In the genomic region with DNA sequence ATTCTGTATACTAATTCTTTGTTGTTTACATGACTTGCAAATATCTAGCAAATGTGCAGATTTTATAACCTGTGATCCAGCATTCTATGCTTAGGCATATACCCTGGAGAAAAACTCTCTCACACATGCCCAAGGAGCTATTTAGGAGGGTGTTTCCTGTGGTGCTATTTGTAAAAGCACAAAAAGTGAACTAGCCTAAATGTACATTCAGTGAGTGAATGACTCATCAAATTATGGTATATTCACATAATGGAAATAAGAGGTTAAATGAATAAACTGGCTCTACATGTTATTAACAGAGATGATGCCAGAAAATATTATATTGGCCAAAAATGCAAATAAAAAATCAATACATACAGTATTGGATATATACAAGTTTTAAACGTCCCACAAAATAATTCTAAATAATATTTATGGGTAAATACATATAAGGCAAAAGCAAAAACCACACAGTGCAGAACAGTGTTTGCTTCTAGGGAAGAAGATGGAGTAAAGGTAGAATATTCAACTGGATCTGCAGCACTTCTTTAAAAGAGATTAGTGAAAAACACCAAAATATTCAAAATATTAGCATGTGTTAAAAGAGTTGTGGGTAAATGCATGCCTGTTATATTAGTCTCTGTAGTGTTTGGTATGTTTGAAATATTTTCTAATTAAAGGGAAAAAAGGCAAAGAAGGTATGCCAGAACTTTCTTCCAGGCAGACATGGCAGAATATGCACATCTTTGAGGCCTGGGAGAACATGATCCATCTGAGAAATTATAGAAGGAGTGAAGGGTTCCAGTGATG, we compare ENCODE assay signal across 19 cellular contexts.
"Had no signal": no experiment of that assay in that cellular context is flagged by ENCODE, and none has a peak within 500 bp of the region (broad histone marks: within the 10 kb centered on the region; RNA-seq: fewer than 3 reads in every experiment).

No MANE protein-coding gene starts in this region.

- H3K27ac ChIP-seq: gastrocnemius medialis, heart left ventricle, tibial artery, WERI-Rb-1 had no signal

- DNase-seq: activated CD4-positive, alpha-beta memory T cell treated with anti-CD3 and anti-CD28 coated beads for 36 hours; activated CD4-positive, alpha-beta T cell treated with anti-CD3 and anti-CD28 coated beads for 36 hours; activated CD8-positive, alpha-beta memory T cell treated with anti-CD3 and anti-CD28 coated beads, Interleukin-2, amount 10 ng/mL, durations not matched to agents 7 days and 5 days; activated T-cell treated with anti-CD3 and anti-CD28 coated beads, Interleukin-2, amount 50 U/mL, for 1 hour; amniotic stem cell; cortex of kidney; effector CD8-positive, alpha-beta T cell; gastrocnemius medialis; heart left ventricle; naive B cell; retina; stimulated activated CD4-positive, alpha-beta T cell treated with anti-CD3 and anti-CD28 coated beads, Interleukin-15, amount 100 ng/mL, for 24 hours; stimulated activated CD4-positive, alpha-beta T cell treated with anti-CD3 and anti-CD28 coated beads, Interleukin-4, amount 100 ng/mL, for 1 hour; stimulated activated naive CD4-positive, alpha-beta T cell; T-helper 1 cell; tibial artery; WERI-Rb-1 had no signal

- H3K4me3 ChIP-seq: gastrocnemius medialis, heart left ventricle, tibial artery had no signal

- H3K36me3 ChIP-seq: gastrocnemius medialis, heart left ventricle, tibial artery, WERI-Rb-1 had no signal

- H3K27me3 ChIP-seq: gastrocnemius medialis, heart left ventricle, tibial artery had no signal

- ATAC-seq: activated CD4-positive, alpha-beta T cell treated with anti-CD3 and anti-CD28 coated beads for 36 hours; activated CD8-positive, alpha-beta memory T cell treated with anti-CD3 and anti-CD28 coated beads, Interleukin-2, amount 10 ng/mL, durations not matched to agents 7 days and 5 days; activated naive CD4-positive, alpha-beta T cell treated with anti-CD3 and anti-CD28 coated beads, Interleukin-2, amount 50 U/mL, for 72 hours; gastrocnemius medialis; heart left ventricle; left lobe of liver had no signal

- H3K4me1 ChIP-seq: gastrocnemius medialis, heart left ventricle had no signal

- H3K9me3 ChIP-seq: gastrocnemius medialis, heart left ventricle, tibial artery had no signal
